Comparison of ENCODE assay signal across 13 cellular contexts in the genomic region with DNA sequence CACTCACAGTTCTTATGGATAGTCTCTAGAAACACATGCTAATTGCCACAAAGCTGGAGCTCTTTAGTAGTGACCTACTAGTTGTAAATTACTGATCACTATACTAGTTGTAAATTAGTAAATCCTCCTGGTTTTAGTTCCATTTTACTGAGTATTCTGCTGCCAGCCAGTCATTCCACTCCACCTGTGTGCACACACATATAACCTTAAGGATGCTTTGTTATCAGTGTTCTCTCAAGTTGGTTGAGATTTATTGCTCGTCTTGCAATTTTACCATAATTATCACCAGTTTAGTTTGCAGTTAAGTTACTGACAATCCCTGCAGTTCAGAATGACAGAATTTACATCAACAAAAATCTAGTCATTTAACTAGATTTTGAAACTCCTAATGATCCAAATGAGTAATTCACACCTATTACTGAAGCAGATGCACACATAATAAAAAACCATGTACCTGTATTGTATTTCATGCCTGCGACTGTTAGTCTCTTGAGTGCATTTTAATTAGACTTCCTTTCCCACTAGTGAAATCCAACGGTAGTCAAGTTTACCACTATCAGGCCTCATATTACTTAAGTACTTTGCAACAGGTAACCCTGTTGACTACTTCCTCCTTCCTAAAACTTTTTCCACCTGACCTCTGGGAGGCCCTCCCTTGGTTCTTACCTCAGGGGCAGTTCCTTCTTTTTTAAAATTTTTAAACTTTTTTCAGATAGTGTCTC. TPM values are rescaled to one million over a fixed set of nuclear protein-coding genes. Genes with fewer than 3 reads are reported as not detected.
DNase-seq lines count a peak whose midpoint lies in the region; ATAC-seq, FAIRE-seq and TF ChIP-seq lines count a peak whose summit lies in the region.
"Had no signal": no experiment of that assay in that cellular context is flagged by ENCODE, and none has a peak within 500 bp of the region (broad histone marks: within the 10 kb centered on the region; RNA-seq: fewer than 3 reads in every experiment).

No MANE protein-coding gene starts in this region.

- DNase-seq in NCI-H82 (lab: John Stamatoyannopoulos, UW) (peak; percentile 44), NCI-H82 treated with DMSO at 0.1 percent for 48 hours (lab: John Stamatoyannopoulos, UW; ENCODE audit: unreplicated experiment) (no peak), GM12892 (ENCODE audit: insufficient read length) (no peak), WTC11 (ENCODE audit: low spot score) (no peak), 8988T (no peak), colonic mucosa (no peak)
- no peak for DNase-seq in naive thymus-derived CD8-positive, alpha-beta T cell
- DNase-seq: activated gamma-delta T cell treated with Interleukin-2 at 50 U/mL for 16 hours; effector CD8-positive, alpha-beta T cell; NCI-H524 treated with DMSO at 0.1 percent for 48 hours; stimulated activated CD4-positive, alpha-beta T cell treated with anti-CD3 and anti-CD28 coated beads, Interleukin-4, amount 100 ng/mL, for 1 hour had no signal

- no peak overlapping the region for H3K9ac ChIP-seq in colonic mucosa (ENCODE audit: low read depth in 2 of 2, low read length in 2 of 2)

- TF ChIP-seq CTCF in WTC11 (IDR thresholded peaks at IDR 0.05) (no peak), colonic mucosa (IDR thresholded peaks at IDR 0.05) (no peak)

- H3K36me3 Mint-ChIP-seq in WTC11: peaks cover 32% of the 10 kb centered on the region
- H3K36me3 Mint-ChIP-seq in naive thymus-derived CD8-positive, alpha-beta T cell: peaks cover 10 to 33% (median 15%) of the 10 kb centered on the region in 3 donors

- no peak for ATAC-seq in WTC11
- no peak for ATAC-seq in naive thymus-derived CD8-positive, alpha-beta T cell
- ATAC-seq in GM18907 (IDR thresholded peaks at IDR 0.05; ENCODE audit: unreplicated experiment): no peak

- H3K27ac Mint-ChIP-seq in WTC11: peak overlapping the region; percentile 87
- H3K27ac Mint-ChIP-seq in naive thymus-derived CD8-positive, alpha-beta T cell: peak overlapping the region; percentile 70 to 96 (median 86)

- H3K4me1 Mint-ChIP-seq in WTC11: peaks cover 46% of the 10 kb centered on the region
- peaks cover 57 to 98% (median 88%) of the 10 kb centered on the region in 4 donors for H3K4me1 Mint-ChIP-seq in naive thymus-derived CD8-positive, alpha-beta T cell

- no peaks in the 10 kb centered on the region for H3K9me3 ChIP-seq in colonic mucosa
- H3K9me3 ChIP-seq: tibial nerve had no signal

- no peaks in the 10 kb centered on the region for H3K27me3 ChIP-seq in colonic mucosa
- H3K27me3 ChIP-seq: tibial nerve had no signal

- H3K27me3 Mint-ChIP-seq in WTC11 (ENCODE audit: low read depth): no peaks in the 10 kb centered on the region
- H3K27me3 Mint-ChIP-seq in naive thymus-derived CD8-positive, alpha-beta T cell: no peaks in the 10 kb centered on the region

- POLR2A ChIA-PET in WTC11 (lab: Charles Lee): interaction anchor here (0.5 to 1.0 kb wide), 2 partner anchors 10 to 390 kb away, joined by 3 to 4 read pairs; no protein-coding TSS in a partner anchor
- POLR2A ChIA-PET in naive thymus-derived CD8-positive, alpha-beta T cell (lab: Charles Lee): interaction anchor here (0.6 to 1.0 kb wide), 2 partner anchors 32 to 34 kb away, joined by 3 read pairs; no protein-coding TSS in a partner anchor

- no peaks in the 10 kb centered on the region for H3K9me3 Mint-ChIP-seq in WTC11
- no peaks in the 10 kb centered on the region for H3K9me3 Mint-ChIP-seq in naive thymus-derived CD8-positive, alpha-beta T cell

- peaks cover 23% of the 10 kb centered on the region for H3K36me3 ChIP-seq in colonic mucosa

- H3K4me3 Mint-ChIP-seq in WTC11: no peak overlapping the region
- H3K4me3 Mint-ChIP-seq in naive thymus-derived CD8-positive, alpha-beta T cell: peak overlapping the region; percentile 4 to 83 (median 68)

- H3K27ac ChIP-seq in colonic mucosa: no peak overlapping the region

- no peak for FAIRE-seq in GM12892 (lab: Jason Lieb, UNC)

- CTCF ChIA-PET in WTC11 (lab: Charles Lee): interaction anchor here (1.5 to 1.6 kb wide), 2 partner anchors 38 to 287 kb away, joined by 4 to 6 read pairs; no protein-coding TSS in a partner anchor

- no peak overlapping the region for H3K4me3 ChIP-seq in colonic mucosa
- H3K4me3 ChIP-seq: tibial nerve had no signal

- peaks cover 23% of the 10 kb centered on the region for H3K4me1 ChIP-seq in colonic mucosa

- TF ChIP-seq POLR2A in GM12892 (IDR thresholded peaks at IDR 0.05; ENCODE audit: low read depth, low read length): peak; percentile 15; the same call in 1 of the 2 replicates

- intact Hi-C loops in colonic mucosa (cut with DNase I): no loop called here

TF ChIP-seq in WTC11, 78 proteins besides CTCF, POLR2A, EP300 and RAD21:
- TF ChIP-seq ZBTB21 (CRISPR knock-in tag; IDR thresholded peaks at IDR 0.05; ENCODE audit: borderline replicate concordance) (no peak), NFATC4 (CRISPR knock-in tag; IDR thresholded peaks at IDR 0.05) (0 out of 2 replicates have a peak, but pooled peaks have one; percentile 4)

RNA-seq across cellular contexts. Expression of a gene that starts 7.6 kb away (rescaled TPM):
- 7,184 TPM for polyA plus RNA-seq in GM12892 (2012; ENCODE audit: missing spikeins)
- 1,861 to 2,091 TPM (median 2,076 TPM) in 3 replicates for total RNA-seq in WTC11 (2021)
- total RNA-seq in naive thymus-derived CD8-positive, alpha-beta T cell: over 10,000 TPM; 10,139 to 10,909 TPM
- 1,000 to 10,000 TPM; 3,681 to 4,532 (median 4,400) TPM for polyA plus RNA-seq in naive thymus-derived CD8-positive, alpha-beta T cell
- 1,000 to 10,000 TPM; 2,667 to 4,562 TPM for total RNA-seq in colonic mucosa
